10 cellular contexts compared by ENCODE assay signal in the genomic region with DNA sequence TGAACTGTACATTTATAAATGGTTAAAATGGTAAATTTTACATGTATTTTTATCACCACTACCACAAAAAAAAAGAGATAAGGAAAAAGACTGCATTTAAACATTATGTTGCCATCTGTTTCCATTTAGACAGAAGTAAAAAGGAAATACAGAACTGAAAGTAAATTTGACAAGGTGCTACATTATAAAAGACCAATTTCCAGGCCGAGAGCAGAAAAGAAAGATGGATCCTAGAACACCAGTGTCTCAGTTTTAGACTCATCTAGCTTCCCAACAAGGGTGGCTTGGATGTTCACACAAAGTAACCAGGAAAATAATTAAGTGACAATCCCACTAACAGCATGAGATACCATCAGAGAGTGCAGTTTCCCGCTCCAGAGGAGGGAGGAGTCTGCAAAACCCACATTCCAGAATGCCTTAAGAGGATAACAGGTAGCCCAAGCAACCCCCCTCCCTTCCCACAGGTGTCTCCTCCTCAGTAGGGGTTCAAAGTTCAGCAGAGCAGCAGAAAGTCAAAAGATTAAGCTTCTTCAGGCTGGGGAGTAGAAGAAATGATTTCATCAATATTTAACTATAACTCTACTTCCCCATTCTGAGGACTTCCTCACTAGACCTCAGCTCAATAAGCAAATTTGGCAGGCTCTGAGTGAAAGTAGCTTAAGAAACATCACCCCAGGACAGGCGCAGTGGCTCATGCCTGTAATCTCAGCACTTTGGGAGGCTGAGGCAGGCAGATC. TPM values are rescaled to one million over a fixed set of nuclear protein-coding genes. Genes with fewer than 3 reads are reported as not detected.
A peak's percentile ranks its signal among the peaks of the same experiment; 100 is the strongest.
DNase-seq lines count a peak whose midpoint lies in the region; ATAC-seq, FAIRE-seq and TF ChIP-seq lines count a peak whose summit lies in the region.
"Had no signal": no experiment of that assay in that cellular context is flagged by ENCODE, and none has a peak within 500 bp of the region (broad histone marks: within the 10 kb centered on the region; RNA-seq: fewer than 3 reads in every experiment).

No MANE protein-coding gene starts in this region.

- H3K36me3 ChIP-seq in NT2/D1 (ENCODE audit: insufficient read depth, insufficient read length, low read length), result peaks cover 66% of the 10 kb centered on the region
- peaks cover 9% of the 10 kb centered on the region for H3K36me3 ChIP-seq in effector memory CD4-positive, alpha-beta T cell (ENCODE audit: control insufficient read depth, insufficient read depth, low read length)

- no peaks in the 10 kb centered on the region for H3K27me3 ChIP-seq in NT2/D1 (ENCODE audit: insufficient read depth, insufficient read length)
- H3K27me3 ChIP-seq in effector memory CD4-positive, alpha-beta T cell (replicated peaks; ENCODE audit: control insufficient read depth, insufficient read depth, low read length, poor library complexity, severe bottlenecking), result no peaks in the 10 kb centered on the region

- H3K4me3 Mint-ChIP-seq in progenitor cell of endocrine pancreas (ENCODE audit: low read depth), result peak overlapping the region; percentile 50

- ATAC-seq in GM18511 (IDR thresholded peaks at IDR 0.05; ENCODE audit: unreplicated experiment), result peak; percentile 32
- ATAC-seq in esophagus mucosa, result no peak

- H3K9me3 ChIP-seq in NT2/D1 (ENCODE audit: insufficient read depth, low read length), result no peaks in the 10 kb centered on the region
- no peaks in the 10 kb centered on the region for H3K9me3 ChIP-seq in effector memory CD4-positive, alpha-beta T cell (ENCODE audit: control insufficient read depth, low read length)

- H3K4me3 ChIP-seq in NT2/D1 (ENCODE audit: insufficient read length, low read depth), result peak overlapping the region; percentile 22
- H3K4me3 ChIP-seq in effector memory CD4-positive, alpha-beta T cell (ENCODE audit: insufficient read depth, low read depth, low read length, poor library complexity, severe bottlenecking), result peak overlapping the region; percentile 13

- H3K27me3 Mint-ChIP-seq in progenitor cell of endocrine pancreas, result no peaks in the 10 kb centered on the region

- peaks cover 6% of the 10 kb centered on the region for H3K4me1 ChIP-seq in NT2/D1 (ENCODE audit: insufficient read depth, insufficient read length)
- H3K4me1 ChIP-seq in effector memory CD4-positive, alpha-beta T cell (ENCODE audit: control insufficient read depth, insufficient read depth, low read length, poor library complexity, severe bottlenecking), result peaks cover 58% of the 10 kb centered on the region

- H3K27ac ChIP-seq in effector memory CD4-positive, alpha-beta T cell (ENCODE audit: insufficient read depth, low read length, poor library complexity, severe bottlenecking), result peak overlapping the region; percentile 58

- DNase-seq in NT2/D1 (ENCODE audit: low read depth, low spot score), result no peak
- no peak for DNase-seq in effector memory CD4-positive, alpha-beta T cell
- DNase-seq in progenitor cell of endocrine pancreas (ENCODE audit: low spot score, unreplicated experiment), result no peak
- no peak for DNase-seq in stimulated activated CD4-positive, alpha-beta T cell treated with anti-CD3 and anti-CD28 coated beads, Interleukin-4, amount 100 ng/mL, for 4 hours
- no peak for DNase-seq in HTR-8/SVneo (ENCODE audit: insufficient read length, low spot score)
- no peak for DNase-seq in A172 (ENCODE audit: low spot score)
- DNase-seq: stimulated activated naive CD4-positive, alpha-beta T cell treated with Interleukin-2 at 50 U/mL for 16 hours had no signal

- peaks cover 2% of the 10 kb centered on the region for H3K36me3 Mint-ChIP-seq in progenitor cell of endocrine pancreas (ENCODE audit: insufficient read depth)

- TF ChIP-seq CTCF in progenitor cell of endocrine pancreas (IDR thresholded peaks at IDR 0.05; ENCODE audit: unreplicated experiment), result no peak

- peaks cover 49% of the 10 kb centered on the region for H3K4me1 Mint-ChIP-seq in progenitor cell of endocrine pancreas (ENCODE audit: low read depth)

- H3K9ac ChIP-seq in NT2/D1 (ENCODE audit: insufficient read length, low read depth), result peak overlapping the region; percentile 65

- peak overlapping the region; percentile 93 for H3K27ac Mint-ChIP-seq in progenitor cell of endocrine pancreas

- no peak for FAIRE-seq in HTR-8/SVneo (lab: Jason Lieb, UNC)
- FAIRE-seq: TTC549 had no signal

- H3K9me3 Mint-ChIP-seq in progenitor cell of endocrine pancreas (ENCODE audit: low read depth), result no peaks in the 10 kb centered on the region

RNA-seq across cellular contexts. Expression of gene TPM3, which starts 11.8 kb away (rescaled TPM):
- 298 and 304 TPM in 2 replicates for total RNA-seq in progenitor cell of endocrine pancreas
- total RNA-seq in esophagus mucosa, result 213 TPM
- 1,673 and 1,769 TPM in 2 replicates for total RNA-seq in A172 (2014; rRNA removed; shearing (Covaris generic))

RNA-seq across cellular contexts. Expression of gene NUP210L, which starts 25.2 kb away (rescaled TPM):
- 0.05 and 0.07 TPM in 2 replicates for total RNA-seq in progenitor cell of endocrine pancreas
- 0.04 TPM for total RNA-seq in esophagus mucosa
- total RNA-seq in A172 (2014; rRNA removed; shearing (Covaris generic)), result not detected in 2 replicates

RNA-seq across cellular contexts. Expression of gene CFAP141, which starts 26.0 kb away (rescaled TPM):
- not detected in 2 replicates for total RNA-seq in progenitor cell of endocrine pancreas
- total RNA-seq in esophagus mucosa, result not detected
- total RNA-seq in A172 (2014; rRNA removed; shearing (Covaris generic)), result not detected in 2 replicates

RNA-seq across cellular contexts. Expression of gene UBAP2L, which starts 40.6 kb away (rescaled TPM):
- total RNA-seq in progenitor cell of endocrine pancreas (263 and 268 TPM in 2 replicates), esophagus mucosa (80.9 TPM)
- total RNA-seq in A172 (2014; rRNA removed; shearing (Covaris generic)), result 116 and 148 TPM in 2 replicates
